Comparison of ENCODE assay signal across 8 cellular contexts in the genomic region with DNA sequence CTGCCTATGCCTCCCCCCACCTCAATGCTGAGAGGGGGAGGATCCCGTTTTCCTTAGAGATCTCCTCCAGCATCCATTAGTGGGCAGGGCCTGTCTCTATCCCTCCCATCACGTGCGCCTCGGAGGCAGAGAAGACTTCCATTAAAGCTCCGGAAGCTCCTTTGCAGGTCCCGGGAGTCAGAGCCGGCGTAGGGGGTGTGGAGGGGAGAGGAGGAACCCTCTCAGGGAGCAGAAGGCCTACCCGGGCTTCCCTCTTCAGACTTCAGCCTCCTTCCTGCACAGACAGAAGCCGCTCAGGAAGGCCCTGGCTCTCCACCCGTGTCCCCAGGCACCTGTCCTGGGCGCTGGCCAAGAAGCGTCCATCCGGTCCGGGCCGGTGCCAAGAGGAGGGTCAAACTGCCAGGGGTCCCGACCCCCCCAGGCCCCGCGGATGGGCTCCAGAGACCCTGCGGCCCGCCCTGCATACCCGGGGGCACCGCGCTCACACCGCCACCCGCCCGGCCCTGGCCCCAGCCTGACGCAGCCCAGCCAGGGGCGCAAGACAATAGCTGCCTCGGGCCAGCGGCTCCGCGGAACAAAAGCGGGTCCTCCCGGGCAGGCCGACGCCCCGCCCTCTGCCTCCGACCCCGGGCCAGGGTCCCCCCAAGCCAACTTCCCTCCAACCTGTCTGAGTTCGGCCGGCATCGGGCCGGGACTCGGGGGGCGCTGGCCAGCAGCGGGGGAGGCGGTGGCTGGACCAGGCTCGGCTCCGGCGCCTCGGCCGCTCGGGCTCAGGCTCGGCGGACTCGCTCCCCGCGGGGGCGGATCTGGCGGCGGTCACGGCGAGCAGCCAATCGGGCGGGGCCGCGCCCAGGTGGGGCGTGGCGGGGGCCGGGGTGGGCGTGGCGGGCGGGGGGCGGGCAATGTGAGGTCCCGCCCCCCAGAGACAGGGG. TPM values are rescaled to one million over a fixed set of nuclear protein-coding genes. Genes with fewer than 3 reads are reported as not detected.
DNase-seq lines count a peak whose midpoint lies in the region; ATAC-seq and TF ChIP-seq lines count a peak whose summit lies in the region.

No MANE protein-coding gene starts in this region.

- H3K27ac ChIP-seq in dorsolateral prefrontal cortex (peak overlapping the region in 52 of 59 donors; percentile 30 to 90 (median 70)), right lobe of liver (peak overlapping the region; percentile 21 to 70 (median 44))

- ATAC-seq in right lobe of liver (peak; percentile 82 to 96 (median 88)), GM19395 (IDR thresholded peaks at IDR 0.05; ENCODE audit: unreplicated experiment) (no peak)

- no peaks in the 10 kb centered on the region for H3K9me3 ChIP-seq in right lobe of liver

- WGBS in right lobe of liver (ENCODE audit: insufficient coverage, low coverage, low lambda C conversion rate, missing lambda C conversion rate): 41% methylated on average over 6 of the region's 76 CpGs

- intact Hi-C loops in dorsolateral prefrontal cortex (cut with DNase I): loop anchor here in 1 of 2 donors (10.0 kb wide), 1 partner anchor 298 kb away; no protein-coding TSS in a partner anchor
- intact Hi-C loops in right lobe of liver (cut with DNase I): no loop called here

- peak; percentile 88 for TF ChIP-seq POLR2A in right lobe of liver (IDR thresholded peaks at IDR 0.05)

- no peaks in the 10 kb centered on the region for H3K36me3 ChIP-seq in right lobe of liver

- H3K27me3 ChIP-seq in dorsolateral prefrontal cortex: no peaks in the 10 kb centered on the region
- no peaks in the 10 kb centered on the region for H3K27me3 ChIP-seq in right lobe of liver

- peaks cover 0 to 10% (median 4%) of the 10 kb centered on the region in 4 donors for H3K4me1 ChIP-seq in right lobe of liver

- TF ChIP-seq CTCF in dorsolateral prefrontal cortex (IDR thresholded peaks at IDR 0.05 in 54 of 56, conservative IDR thresholded peaks at IDR 0.05 in 2 of 56; ENCODE audit: low read depth in 1 of 56, partially characterized antibody in 56 of 56): no peak
- TF ChIP-seq CTCF in right lobe of liver (IDR thresholded peaks at IDR 0.05): no peak

- H3K4me3 ChIP-seq in dorsolateral prefrontal cortex: peak overlapping the region; percentile 47 to 90 (median 75)
- peak overlapping the region; percentile 60 to 82 (median 69) for H3K4me3 ChIP-seq in right lobe of liver

- DNase-seq in C1 segment of cervical spinal cord (lab: John Stamatoyannopoulos, UW) (peak in 11 of 14 donors; percentile 17 to 77 (median 42)), H4 (ENCODE audit: low spot score) (peak; percentile 15), NCI-H345 (lab: John Stamatoyannopoulos, UW) (peak; percentile 74), dorsolateral prefrontal cortex (peak in 7 of 10 donors; percentile 56 to 82 (median 67)), right lobe of liver (peak; percentile 82 to 86 (median 82))
- DNase-seq in activated CD4-positive, alpha-beta T cell treated with anti-CD3 and anti-CD28 coated beads, Interleukin-2, amount 50 U/mL, for 48 hours: peak; percentile 62 to 65
- DNase-seq in stimulated activated CD4-positive, alpha-beta T cell treated with anti-CD3 and anti-CD28 coated beads, Interleukin-4, amount 100 ng/mL, for 24 hours: peak; percentile 61

RNA-seq across cellular contexts. Expression of a gene that starts 29.9 kb away (rescaled TPM):
- total RNA-seq in H4 (2014; rRNA removed; shearing (Covaris generic)): 0.58 and 1.8 TPM in 2 replicates
- total RNA-seq in dorsolateral prefrontal cortex (10 to 100 TPM; 14.8 to 57.2 (median 32.4) TPM), right lobe of liver (10 to 100 TPM; 11.5 to 40.9 (median 20.7) TPM)

RNA-seq across cellular contexts. Expression of a gene that starts 34.2 kb away (rescaled TPM):
- total RNA-seq in H4 (2014; rRNA removed; shearing (Covaris generic)): 20.6 and 29.3 TPM in 2 replicates
- total RNA-seq in dorsolateral prefrontal cortex: 10 to 100 TPM; 45.5 to 81.1 (median 59.7) TPM
- total RNA-seq in right lobe of liver: 10 to 100 TPM; 11.0 to 27.0 (median 15.5) TPM

RNA-seq across cellular contexts. Expression of a gene that starts 45.1 kb away (rescaled TPM):
- total RNA-seq in H4 (2014; rRNA removed; shearing (Covaris generic)): 7.5 and 9.1 TPM in 2 replicates
- total RNA-seq in dorsolateral prefrontal cortex: 10 to 100 TPM; 24.8 to 48.9 (median 32.2) TPM
- total RNA-seq in right lobe of liver: 10 to 100 TPM; 35.9 to 47.8 (median 44.3) TPM

RNA-seq across cellular contexts. Expression of a gene that starts 45.1 kb away (rescaled TPM):
- total RNA-seq in H4 (2014; rRNA removed; shearing (Covaris generic)): 111 and 112 TPM in 2 replicates
- total RNA-seq in dorsolateral prefrontal cortex: 100 to 1,000 TPM in 87 of 120 experiments, 10 to 100 TPM in 33; 72.4 to 193 (median 113) TPM
- total RNA-seq in right lobe of liver: 100 to 1,000 TPM; 144 to 270 (median 200) TPM

Comparison
In these comparisons a context has a peak if more than half of its experiments do, and no peak if none do; other contexts are left out.
1. DNase-seq: peak in every context shown above with its lines; median percentile 82 in right lobe of liver; 74 in NCI-H345; 67 in dorsolateral prefrontal cortex; 64 in activated CD4-positive, alpha-beta T cell treated with anti-CD3 and anti-CD28 coated beads, Interleukin-2, amount 50 U/mL, for 48 hours; 61 in stimulated activated CD4-positive, alpha-beta T cell treated with anti-CD3 and anti-CD28 coated beads, Interleukin-4, amount 100 ng/mL, for 24 hours; 42 in C1 segment of cervical spinal cord; 15 in H4.